ENCODE assay signal across 10 cellular contexts in genomic region chr2:120932881-120933280, GRCh38.
"Had no signal": no experiment of that assay in that cellular context is flagged by ENCODE, and none has a peak within 500 bp of the region (broad histone marks: within the 10 kb centered on the region; RNA-seq: fewer than 3 reads in every experiment).

No MANE protein-coding gene starts in this region.

- H3K4me2 ChIP-seq: hepatocyte had no signal

- DNase-seq: activated CD4-positive, alpha-beta memory T cell treated with anti-CD3 and anti-CD28 coated beads for 36 hours; activated gamma-delta T cell treated with Interleukin-2 at 50 U/mL for 16 hours; activated naive CD8-positive, alpha-beta T cell treated with anti-CD3 and anti-CD28 coated beads for 36 hours; activated T-cell treated with anti-CD3 and anti-CD28 coated beads, Interleukin-2, amount 50 U/mL, for 48 hours; kidney glomerular epithelial cell; midbrain; naive thymus-derived CD4-positive, alpha-beta T cell; T-helper 9 cell; thyroid gland had no signal

- H3K4me3 ChIP-seq: hepatocyte, thyroid gland had no signal

- H3K36me3 ChIP-seq: thyroid gland had no signal

- H3K27ac ChIP-seq: hepatocyte, thyroid gland had no signal

- H3K9me3 Mint-ChIP-seq: activated CD4-positive, alpha-beta memory T cell treated with anti-CD3 and anti-CD28 coated beads for 36 hours; activated naive CD8-positive, alpha-beta T cell treated with anti-CD3 and anti-CD28 coated beads for 36 hours had no signal

- H2AFZ ChIP-seq: hepatocyte had no signal

- H3K27ac Mint-ChIP-seq: activated CD4-positive, alpha-beta memory T cell treated with anti-CD3 and anti-CD28 coated beads for 36 hours; activated naive CD8-positive, alpha-beta T cell treated with anti-CD3 and anti-CD28 coated beads for 36 hours; naive thymus-derived CD4-positive, alpha-beta T cell had no signal

- ATAC-seq: naive thymus-derived CD4-positive, alpha-beta T cell had no signal

- H3K9me3 ChIP-seq: thyroid gland had no signal

- H3K36me3 Mint-ChIP-seq: activated CD4-positive, alpha-beta memory T cell treated with anti-CD3 and anti-CD28 coated beads for 36 hours; activated naive CD8-positive, alpha-beta T cell treated with anti-CD3 and anti-CD28 coated beads for 36 hours; naive thymus-derived CD4-positive, alpha-beta T cell had no signal

- H3K4me3 Mint-ChIP-seq: activated CD4-positive, alpha-beta memory T cell treated with anti-CD3 and anti-CD28 coated beads for 36 hours; activated naive CD8-positive, alpha-beta T cell treated with anti-CD3 and anti-CD28 coated beads for 36 hours; naive thymus-derived CD4-positive, alpha-beta T cell had no signal

- H3K27me3 ChIP-seq: hepatocyte, thyroid gland had no signal

- H3K4me1 Mint-ChIP-seq: activated naive CD8-positive, alpha-beta T cell treated with anti-CD3 and anti-CD28 coated beads for 36 hours; naive thymus-derived CD4-positive, alpha-beta T cell had no signal

- H3K27me3 Mint-ChIP-seq: activated CD4-positive, alpha-beta memory T cell treated with anti-CD3 and anti-CD28 coated beads for 36 hours had no signal
